In genomic region chr3:139421459-139421858, GRCh38 we compare ENCODE assay signal across 26 cellular contexts. TPM values are rescaled to one million over a fixed set of nuclear protein-coding genes. Genes with fewer than 3 reads are reported as not detected.
"Had no signal": no experiment of that assay in that cellular context is flagged by ENCODE, and none has a peak within 500 bp of the region (broad histone marks: within the 10 kb centered on the region; RNA-seq: fewer than 3 reads in every experiment).

No MANE protein-coding gene starts in this region.

- H3K4me3 ChIP-seq: esophagus muscularis mucosa, lower lobe of right lung, sigmoid colon, testis, upper lobe of right lung had no signal

- FAIRE-seq: colon, endothelial cell of umbilical vein, frontal cortex, islet of Langerhans, TTC549 had no signal

- DNase-seq: activated CD8-positive, alpha-beta memory T cell treated with anti-CD3 and anti-CD28 coated beads for 24 hours; activated CD8-positive, alpha-beta memory T cell treated with anti-CD3 and anti-CD28 coated beads, Interleukin-2, amount 50 U/mL, for 4 hours; activated T-cell treated with anti-CD3 and anti-CD28 coated beads, Interleukin-2, amount 50 U/mL, for 24 hours; aorta; effector memory CD4-positive, alpha-beta T cell; glutamatergic neuron; lower lobe of right lung; naive B cell; occipital lobe; sigmoid colon; stimulated activated CD4-positive, alpha-beta T cell treated with anti-CD3 and anti-CD28 coated beads, Interleukin-4, amount 100 ng/mL, for 1 hour; stimulated activated naive CD4-positive, alpha-beta T cell; T-cell; testis; upper lobe of right lung had no signal

- H3K4me1 ChIP-seq: lower lobe of right lung, sigmoid colon, testis, upper lobe of right lung had no signal

- H3K27ac ChIP-seq: esophagus muscularis mucosa, lower lobe of right lung, sigmoid colon, testis, upper lobe of right lung had no signal

- ATAC-seq: activated naive CD4-positive, alpha-beta T cell treated with anti-CD3 and anti-CD28 coated beads, Interleukin-2, amount 50 U/mL, for 72 hours; activated T-helper 17 cell treated with anti-CD3 and anti-CD28 coated beads, Interleukin-2, amount 50 U/mL, for 72 hours; lower lobe of right lung; T-cell; upper lobe of right lung; WTC11 had no signal

- H3K27me3 ChIP-seq: esophagus muscularis mucosa, sigmoid colon, testis, upper lobe of right lung had no signal

- H3K9me3 ChIP-seq: testis, upper lobe of right lung had no signal

- H3K36me3 ChIP-seq: upper lobe of right lung had no signal

RNA-seq across cellular contexts. Expression of gene RBP2, which starts 54.9 kb away (rescaled TPM):
- total RNA-seq: activated naive CD4-positive, alpha-beta T cell treated with anti-CD3 and anti-CD28 coated beads, Interleukin-2, amount 50 U/mL, for 72 hours; activated T-helper 17 cell treated with anti-CD3 and anti-CD28 coated beads, Interleukin-2, amount 50 U/mL, for 72 hours; aorta; dermis microvascular lymphatic vessel endothelial cell; endothelial cell of umbilical vein; esophagus muscularis mucosa; frontal cortex; occipital lobe; sigmoid colon; T-cell; testis; WTC11 had no signal
- polyA plus RNA-seq: endothelial cell of umbilical vein, neural cell had no signal
